ENCODE assay signal across 17 cellular contexts in genomic region chr20:41268402-41268801, GRCh38.
"Had no signal": no experiment of that assay in that cellular context is flagged by ENCODE, and none has a peak within 500 bp of the region (broad histone marks: within the 10 kb centered on the region; RNA-seq: fewer than 3 reads in every experiment).

No MANE protein-coding gene starts in this region.

- DNase-seq: activated CD4-positive, alpha-beta T cell treated with anti-CD3 and anti-CD28 coated beads, Interleukin-2, amount 50 U/mL, for 1 hour; activated CD8-positive, alpha-beta T cell treated with anti-CD3 and anti-CD28 coated beads, Interleukin-2, amount 10 ng/mL, durations not matched to agents 7 days and 5 days; activated T-cell treated with anti-CD3 and anti-CD28 coated beads, Interleukin-2, amount 50 U/mL, for 1 hour; aorta; central memory CD4-positive, alpha-beta T cell; dermis blood vessel endothelial cell; effector CD8-positive, alpha-beta T cell; foreskin melanocyte; kidney glomerular epithelial cell; retina; spleen; stimulated activated CD4-positive, alpha-beta T cell treated with anti-CD3 and anti-CD28 coated beads, Interleukin-4, amount 100 ng/mL, for 24 hours; stimulated activated naive CD8-positive, alpha-beta T cell treated with anti-CD3 and anti-CD28 coated beads, Interleukin-15, Interleukin-2, amounts not matched to agents 100 U/mL and 50 U/mL, for 24 hours; upper lobe of right lung had no signal

- H3K4me3 ChIP-seq: spleen, upper lobe of right lung had no signal

- H3K27me3 ChIP-seq: spleen, upper lobe of right lung had no signal

- H3K9me3 ChIP-seq: spleen, upper lobe of right lung had no signal

- H3K4me1 ChIP-seq: spleen, upper lobe of right lung had no signal

- ATAC-seq: activated CD4-positive, CD25-positive, alpha-beta regulatory T cell treated with anti-CD3 and anti-CD28 coated beads, Interleukin-2, amount 50 U/mL, for 24 hours; activated CD8-positive, alpha-beta T cell treated with anti-CD3 and anti-CD28 coated beads, Interleukin-2, amount 10 ng/mL, durations not matched to agents 7 days and 5 days; activated naive CD4-positive, alpha-beta T cell treated with anti-CD3 and anti-CD28 coated beads, Interleukin-2, amount 50 U/mL, for 72 hours; natural killer cell treated with Interleukin-12 subunit alpha and Interleukin-12 subunit beta and Interleukin-15 and Interleukin-18, amount 100 ng/mL, for 72 hours; stimulated activated naive CD8-positive, alpha-beta T cell treated with anti-CD3 and anti-CD28 coated beads, Interleukin-15, Interleukin-2, amounts not matched to agents 100 U/mL and 50 U/mL, for 24 hours; upper lobe of right lung had no signal

- H3K27ac ChIP-seq: spleen, upper lobe of right lung had no signal
